8 cellular contexts compared by ENCODE assay signal in the genomic region with DNA sequence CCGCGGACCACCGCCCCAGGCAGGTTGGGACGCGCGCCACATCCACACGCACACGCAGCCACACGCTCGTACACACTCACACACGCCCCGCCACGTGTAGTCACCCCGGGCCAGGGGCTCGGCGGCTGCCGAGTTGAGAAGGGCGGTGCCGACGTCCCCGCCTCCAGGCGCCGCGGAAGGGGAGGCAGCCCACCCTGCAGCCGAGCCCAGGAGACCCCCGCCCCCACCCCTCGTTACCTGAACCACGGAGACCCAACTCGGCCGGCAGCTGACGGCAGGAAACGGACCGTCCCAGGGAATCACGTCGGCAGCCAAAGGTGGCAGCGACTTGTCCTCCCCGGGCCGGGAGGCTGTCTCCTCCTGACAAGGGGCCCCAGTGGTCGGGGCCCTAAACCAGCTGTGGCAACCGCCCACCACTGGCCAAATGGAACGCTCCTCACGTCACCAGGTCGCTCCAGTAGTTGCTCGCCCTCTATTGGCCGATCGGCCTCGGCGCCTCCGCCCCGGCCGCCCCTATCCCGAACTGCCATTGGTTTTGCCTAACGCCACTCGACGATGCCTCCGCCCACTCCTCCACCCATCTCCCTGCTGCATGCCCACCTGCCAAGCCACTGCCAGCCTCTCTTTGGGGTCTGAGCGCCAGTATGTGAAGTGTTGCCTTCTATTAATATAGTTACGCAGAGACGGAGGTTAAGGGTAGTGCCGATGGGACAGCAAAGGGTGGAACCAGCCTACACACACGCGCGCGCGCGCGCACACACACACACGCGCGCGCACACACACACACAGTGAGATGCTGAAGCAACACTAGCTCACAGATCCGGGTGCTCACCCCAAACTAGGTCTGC. TPM values are rescaled to one million over a fixed set of nuclear protein-coding genes. Genes with fewer than 3 reads are reported as not detected.
A peak's percentile ranks its signal among the peaks of the same experiment; 100 is the strongest.
DNase-seq lines count a peak whose midpoint lies in the region; ATAC-seq and TF ChIP-seq lines count a peak whose summit lies in the region.

A gene (minus strand): TSS at position 428 of the 848 bp plus-strand sequence. CDS start 1,941 bp downstream, outside the sequence.

- H3K4me1 Mint-ChIP-seq in activated naive CD8-positive, alpha-beta T cell treated with anti-CD3 and anti-CD28 coated beads, Interleukin-2, amount 50 U/mL, for 24 hours = peaks cover 43% of the 10 kb centered on the region

- H3K27ac Mint-ChIP-seq in activated naive CD8-positive, alpha-beta T cell treated with anti-CD3 and anti-CD28 coated beads, Interleukin-2, amount 50 U/mL, for 24 hours = peak within 1 kb of the TSS; percentile 86

- peak within 1 kb of the TSS; percentile 73 for H3K9ac ChIP-seq in SU-DHL-6 (ENCODE audit: low read length)
- H3K9ac ChIP-seq in parathyroid adenoma = no peak within 1 kb of the TSS

- no peaks in the 10 kb centered on the region for H3K9me3 ChIP-seq in SU-DHL-6 (ENCODE audit: insufficient read depth, low read length)
- H3K9me3 ChIP-seq in cardiac muscle cell (ENCODE audit: low read depth) = no peaks in the 10 kb centered on the region
- H3K9me3 ChIP-seq in parathyroid adenoma (ENCODE audit: control insufficient read depth, low read length) = no peaks in the 10 kb centered on the region
- H3K9me3 ChIP-seq in tibial artery = no peaks in the 10 kb centered on the region

- H3K9me3 Mint-ChIP-seq in activated naive CD8-positive, alpha-beta T cell treated with anti-CD3 and anti-CD28 coated beads, Interleukin-2, amount 50 U/mL, for 24 hours = no peaks in the 10 kb centered on the region

- no peaks in the 10 kb centered on the region for H3K9me2 ChIP-seq in SU-DHL-6 (replicated peaks; ENCODE audit: insufficient read depth, low read length)

- DNase-seq in GM12865 (ENCODE audit: low read depth) (peak; percentile 91), NCI-H1417 (lab: John Stamatoyannopoulos, UW) (peak; percentile 86 to 93 (median 88)), cardiac muscle cell (ENCODE audit: low read depth in 1 of 2, low spot score in 1 of 2) (peak; percentile 89 to 92), tibial artery (peak; percentile 87 to 93)
- peak; percentile 86 for DNase-seq in activated naive CD8-positive, alpha-beta T cell treated with anti-CD3 and anti-CD28 coated beads, Interleukin-2, amount 50 U/mL, for 24 hours

- H3K27me3 ChIP-seq in SU-DHL-6 (ENCODE audit: low read length) (no peaks in the 10 kb centered on the region), cardiac muscle cell (peaks cover 4% of the 10 kb centered on the region), parathyroid adenoma (ENCODE audit: control insufficient read depth, insufficient read depth, low read length) (no peaks in the 10 kb centered on the region), tibial artery (no peaks in the 10 kb centered on the region)

- no peaks in the 10 kb centered on the region for H3K36me3 ChIP-seq in SU-DHL-6 (ENCODE audit: low read length)
- no peaks in the 10 kb centered on the region for H3K36me3 ChIP-seq in cardiac muscle cell
- no peaks in the 10 kb centered on the region for H3K36me3 ChIP-seq in parathyroid adenoma (ENCODE audit: control insufficient read depth, insufficient read depth, low read length)
- H3K36me3 ChIP-seq in tibial artery = no peaks in the 10 kb centered on the region

- TF ChIP-seq CTCF in GM12865 (IDR thresholded peaks at IDR 0.05; ENCODE audit: insufficient read depth, low read depth, low read length, missing control alignments) (no peak), SU-DHL-6 (IDR thresholded peaks at IDR 0.05; ENCODE audit: insufficient read depth, low read length, poor library complexity, severe bottlenecking) (no peak), cardiac muscle cell (IDR thresholded peaks at IDR 0.05; ENCODE audit: low read depth, low read length) (no peak), parathyroid adenoma (IDR thresholded peaks at IDR 0.05) (no peak), tibial artery (IDR thresholded peaks at IDR 0.05) (peak in 1 of 2 experiments; percentile 9)

- peak; percentile 99 for ATAC-seq in HG02759 (IDR thresholded peaks at IDR 0.05; ENCODE audit: unreplicated experiment)
- ATAC-seq in activated naive CD8-positive, alpha-beta T cell treated with anti-CD3 and anti-CD28 coated beads, Interleukin-2, amount 50 U/mL, for 24 hours = peak; percentile 96

- H2AFZ ChIP-seq in SU-DHL-6 (ENCODE audit: low read depth, low read length, severe bottlenecking) (peak within 1 kb of the TSS; percentile 81), parathyroid adenoma (peak within 1 kb of the TSS; percentile 88)

- H3K27me3 Mint-ChIP-seq in activated naive CD8-positive, alpha-beta T cell treated with anti-CD3 and anti-CD28 coated beads, Interleukin-2, amount 50 U/mL, for 24 hours = no peaks in the 10 kb centered on the region

- no peaks in the 10 kb centered on the region for H3K4me1 ChIP-seq in cardiac muscle cell (ENCODE audit: low read depth)
- no peaks in the 10 kb centered on the region for H3K4me1 ChIP-seq in parathyroid adenoma
- no peaks in the 10 kb centered on the region for H3K4me1 ChIP-seq in tibial artery

- H3F3A ChIP-seq in SU-DHL-6 (ENCODE audit: insufficient read depth) = no peaks in the 10 kb centered on the region; the same call in 1 of the 2 replicates

- peak within 1 kb of the TSS; percentile 83 for H3K4me2 ChIP-seq in SU-DHL-6 (ENCODE audit: low read depth, low read length, poor library complexity, severe bottlenecking)
- peak within 1 kb of the TSS; percentile 82 for H3K4me2 ChIP-seq in parathyroid adenoma (ENCODE audit: low read length)

- H4K20me1 ChIP-seq in SU-DHL-6 (ENCODE audit: low read depth, low read length) = no peaks in the 10 kb centered on the region

- intact Hi-C loops in tibial artery (cut with DNase I; ENCODE audit: low total_unique reads) = no loop called here

- H3K4me3 ChIP-seq in GM12865 (ENCODE audit: low read depth, low read length) (peak within 1 kb of the TSS; percentile 83), SU-DHL-6 (ENCODE audit: insufficient read depth, low read length, poor library complexity, severe bottlenecking) (peak within 1 kb of the TSS; percentile 59), cardiac muscle cell (peak within 1 kb of the TSS; percentile 85), parathyroid adenoma (ENCODE audit: low read depth, low read length) (peak within 1 kb of the TSS; percentile 71), tibial artery (peak within 1 kb of the TSS; percentile 84 to 86)

- H3K36me3 Mint-ChIP-seq in activated naive CD8-positive, alpha-beta T cell treated with anti-CD3 and anti-CD28 coated beads, Interleukin-2, amount 50 U/mL, for 24 hours (ENCODE audit: low read depth) = no peaks in the 10 kb centered on the region

- peak within 1 kb of the TSS; percentile 50 for H3K27ac ChIP-seq in SU-DHL-6 (ENCODE audit: low read depth, low read length)
- H3K27ac ChIP-seq in cardiac muscle cell = no peak within 1 kb of the TSS
- no peak within 1 kb of the TSS for H3K27ac ChIP-seq in parathyroid adenoma
- peak within 1 kb of the TSS; percentile 82 to 84 for H3K27ac ChIP-seq in tibial artery

- H3K4me3 Mint-ChIP-seq in activated naive CD8-positive, alpha-beta T cell treated with anti-CD3 and anti-CD28 coated beads, Interleukin-2, amount 50 U/mL, for 24 hours = peak within 1 kb of the TSS; percentile 88

- H3K79me2 ChIP-seq in SU-DHL-6 (ENCODE audit: insufficient read depth, low read length) = no peaks in the 10 kb centered on the region; the same call in 1 of the 2 replicates
- H3K79me2 ChIP-seq in parathyroid adenoma = no peaks in the 10 kb centered on the region

RNA-seq across cellular contexts. Expression of the gene that starts here (rescaled TPM):
- 9.9 and 12.9 TPM in 2 replicates for total RNA-seq in cardiac muscle cell
- polyA plus RNA-seq in cardiac muscle cell = 15.5 and 15.6 TPM in 2 replicates

Comparison
In these comparisons a context has a peak if more than half of its experiments do, and no peak if none do; other contexts are left out.
1. H3K27ac ChIP-seq: peak in SU-DHL-6 (single experiment) and tibial artery (2 of 2); none in cardiac muscle cell (single experiment) and parathyroid adenoma (single experiment).
2. Peak in every context shown above with its lines, with median percentiles within 50 percentile points of each other: DNase-seq and H3K4me3 ChIP-seq.